ENCODE assay signal across 9 cellular contexts in genomic region chr1:209672705-209673630, GRCh38. TPM values are rescaled to one million over a fixed set of nuclear protein-coding genes. Genes with fewer than 3 reads are reported as not detected.
A peak's percentile ranks its signal among the peaks of the same experiment; 100 is the strongest.
DNase-seq lines count a peak whose midpoint lies in the region; ATAC-seq, FAIRE-seq and TF ChIP-seq lines count a peak whose summit lies in the region.
"Had no signal": no experiment of that assay in that cellular context is flagged by ENCODE, and none has a peak within 500 bp of the region (broad histone marks: within the 10 kb centered on the region; RNA-seq: fewer than 3 reads in every experiment).

No MANE protein-coding gene starts in this region.

- H2AFZ ChIP-seq in K562 (ENCODE audit: low read depth, low read length): 0 out of 2 replicates have a peak overlapping the region, but pooled peaks have one; percentile 0
- no peak overlapping the region for H2AFZ ChIP-seq in OCI-LY7 (ENCODE audit: low read length)

- no peak overlapping the region; the same call in 2 of the 3 replicates for H3K27ac ChIP-seq in K562 (ENCODE audit: extremely low read depth, low read depth, low read length)
- H3K27ac ChIP-seq in aorta (ENCODE audit: low read depth in 1 of 2, low read length in 2 of 2): no peak overlapping the region
- H3K27ac ChIP-seq in sigmoid colon: no peak overlapping the region
- no peak overlapping the region for H3K27ac ChIP-seq in OCI-LY7 (ENCODE audit: low read depth, low read length, poor library complexity, severe bottlenecking)

- H3K9me2 ChIP-seq in OCI-LY7 (ENCODE audit: insufficient read depth, low read length): no peaks in the 10 kb centered on the region

- no peak for TF ChIP-seq CTCF in GM12865 (IDR thresholded peaks at IDR 0.05; ENCODE audit: insufficient read depth, low read depth, low read length, missing control alignments)
- no peak for TF ChIP-seq CTCF in K562 (IDR thresholded peaks at IDR 0.05 in 2 of 3, conservative IDR thresholded peaks at IDR 0.05 in 1 of 3; ENCODE audit: insufficient read depth in 2 of 3, low read depth in 1 of 3, low read length in 3 of 3)
- no peak for TF ChIP-seq CTCF in sigmoid colon (IDR thresholded peaks at IDR 0.05)
- no peak for TF ChIP-seq CTCF in OCI-LY7 (conservative IDR thresholded peaks at IDR 0.05; ENCODE audit: low read length)

- no peaks in the 10 kb centered on the region for H3K9me1 ChIP-seq in K562 (ENCODE audit: control insufficient read depth, insufficient read depth, low read length)

- peak; percentile 87 for DNase-seq in GM12865 (ENCODE audit: low read depth)
- DNase-seq in K562 (ENCODE audit: extremely low read depth in 1 of 4, low spot score in 3 of 4): peak in 1 of 4 experiments; percentile 32
- no peak for DNase-seq in aorta
- no peak for DNase-seq in sigmoid colon
- no peak for DNase-seq in OCI-LY7 (ENCODE audit: low spot score)
- DNase-seq in NCI-H128 (lab: John Stamatoyannopoulos, UW; ENCODE audit: unreplicated experiment): no peak

- peak; percentile 85 for ATAC-seq in GM19468 (IDR thresholded peaks at IDR 0.05; ENCODE audit: extremely low read depth, unreplicated experiment)
- ATAC-seq in HG03457 (IDR thresholded peaks at IDR 0.05; ENCODE audit: unreplicated experiment): peak; percentile 87
- ATAC-seq in K562: 0 out of 3 replicates have a peak, but pooled peaks have one; percentile 4
- ATAC-seq in aorta (ENCODE audit: low FRiP score): peak; percentile 3

- H3K4me1 ChIP-seq in K562 (replicated peaks in 1 of 2; ENCODE audit: control insufficient read depth in 2 of 2, insufficient read depth in 2 of 2, low read length in 2 of 2): peaks cover 12 to 33% of the 10 kb centered on the region in 2 experiments
- no peaks in the 10 kb centered on the region for H3K4me1 ChIP-seq in aorta (ENCODE audit: control insufficient read depth in 1 of 2, insufficient read depth in 2 of 2, low read length in 2 of 2)
- peaks cover 0 to 18% (median 13%) of the 10 kb centered on the region in 4 donors for H3K4me1 ChIP-seq in sigmoid colon
- H3K4me1 ChIP-seq in OCI-LY7 (ENCODE audit: insufficient read depth, low read length, poor library complexity, severe bottlenecking): no peaks in the 10 kb centered on the region

- H3K4me3 ChIP-seq in GM12865 (ENCODE audit: low read depth, low read length): no peak overlapping the region
- H3K4me3 ChIP-seq in K562: no peak overlapping the region
- H3K4me3 ChIP-seq in aorta (ENCODE audit: low read length in 2 of 2): no peak overlapping the region
- H3K4me3 ChIP-seq in sigmoid colon: no peak overlapping the region
- no peak overlapping the region for H3K4me3 ChIP-seq in OCI-LY7 (ENCODE audit: low read depth, low read length, poor library complexity, severe bottlenecking)

- H3K36me3 ChIP-seq in K562 (ENCODE audit: control insufficient read depth, insufficient read depth, low read length) (no peaks in the 10 kb centered on the region), aorta (ENCODE audit: control insufficient read depth in 1 of 2, insufficient read depth in 2 of 2, low read length in 1 of 2) (no peaks in the 10 kb centered on the region), sigmoid colon (no peaks in the 10 kb centered on the region), OCI-LY7 (ENCODE audit: insufficient read depth, low read length) (no peaks in the 10 kb centered on the region)

- H3K9ac ChIP-seq in K562 (ENCODE audit: insufficient read depth in 1 of 2, low read depth in 2 of 2, low read length in 2 of 2): 0 out of 4 replicates have a peak overlapping the region, but pooled peaks of 1 of the 2 experiments have one; percentile 50

- H4K20me1 ChIP-seq in K562 (replicated peaks; ENCODE audit: control insufficient read depth, insufficient read depth, low read length): no peaks in the 10 kb centered on the region
- no peaks in the 10 kb centered on the region for H4K20me1 ChIP-seq in OCI-LY7 (ENCODE audit: insufficient read depth, low read length)

- no peaks in the 10 kb centered on the region for H3K9me3 ChIP-seq in K562 (replicated peaks; ENCODE audit: control insufficient read depth, insufficient read depth, low read depth, low read length)
- H3K9me3 ChIP-seq in aorta (ENCODE audit: control insufficient read depth, low read length): peaks cover 4% of the 10 kb centered on the region
- no peaks in the 10 kb centered on the region for H3K9me3 ChIP-seq in sigmoid colon
- H3K9me3 ChIP-seq in OCI-LY7 (ENCODE audit: low read length): no peaks in the 10 kb centered on the region

- POLR2A ChIA-PET in K562 (lab: Yijun Ruan, JAX): interaction anchor here (0.6 to 1.6 kb wide), 9 partner anchors 9 to 1092 kb away, joined by 3 to 5 read pairs (median 4); no protein-coding TSS in a partner anchor
- POLR2A ChIA-PET in OCI-LY7 (lab: Charles Lee): no interaction called here

- TF ChIP-seq POLR2A in K562 (conservative IDR thresholded peaks at IDR 0.05) (no peak), sigmoid colon (IDR thresholded peaks at IDR 0.05) (no peak)

- CTCF ChIA-PET in K562 (lab: Yijun Ruan, JAX; ENCODE audit: low intra/inter-chr PET ratio): no interaction called here
- CTCF ChIA-PET in OCI-LY7 (lab: Charles Lee; ENCODE audit: unreplicated experiment): no interaction called here

- WGBS in K562 (ENCODE audit: insufficient coverage, low coverage, missing lambda C conversion rate): 22% methylated on average over 5 of the region's 5 CpGs
- WGBS in aorta, 2 donors: 81 to 84% methylated on average over 5 of the region's 5 CpGs
- 63 to 73% methylated on average over 5 of the region's 5 CpGs for WGBS in sigmoid colon, 2 donors

- intact Hi-C loops in K562 (cut with micrococcal nuclease) (no loop called here), aorta (cut with DNase I) (no loop called here), sigmoid colon (cut with DNase I) (no loop called here), OCI-LY7 (cut with micrococcal nuclease; ENCODE audit: unreplicated experiment) (no loop called here)

- H3K79me2 ChIP-seq in K562 (ENCODE audit: control insufficient read depth, insufficient read depth, low read length): no peaks in the 10 kb centered on the region; the same call in 2 of the 3 replicates
- H3K79me2 ChIP-seq in OCI-LY7 (ENCODE audit: insufficient read depth, low read depth, low read length): no peaks in the 10 kb centered on the region

- peaks cover 0 to 15% of the 10 kb centered on the region in 2 experiments; a peak in 2 of 5 replicates for H3K27me3 ChIP-seq in K562 (ENCODE audit: control insufficient read depth in 2 of 2, insufficient read depth in 2 of 2, low read length in 2 of 2)
- H3K27me3 ChIP-seq in aorta (ENCODE audit: control insufficient read depth in 1 of 2, insufficient read depth in 2 of 2, low read length in 1 of 2): peaks cover 0 to 2% of the 10 kb centered on the region in 2 donors
- no peaks in the 10 kb centered on the region for H3K27me3 ChIP-seq in sigmoid colon

- no peak for FAIRE-seq in K562 (lab: Jason Lieb, UNC)
- FAIRE-seq: endometrium had no signal

- no peak for TF ChIP-seq RAD21 in K562 (CRISPR knock-in tag; conservative IDR thresholded peaks at IDR 0.05 in 1 of 2, IDR thresholded peaks at IDR 0.05 in 1 of 2)

- BruUV-seq in K562 (replicated peaks; lab: Mats Ljungman, UMichigan) (no TSS peak), OCI-LY7 (replicated peaks; lab: Mats Ljungman, UMichigan) (no TSS peak)

- TF ChIP-seq EP300 in K562 (IDR thresholded peaks at IDR 0.05; ENCODE audit: low read length) (peak; percentile 11; the same call in 1 of the 2 replicates), sigmoid colon (IDR thresholded peaks at IDR 0.05) (peak in 1 of 4 donors; percentile 10)

- H3K4me2 ChIP-seq in K562 (ENCODE audit: insufficient read depth, low read length) (peak overlapping the region; percentile 11; the same call in 1 of the 2 replicates), OCI-LY7 (ENCODE audit: low read length) (no peak overlapping the region)

- in situ Hi-C loops in K562 (cut with MboI): no loop called here

RNA-seq across cellular contexts. Expression of gene G0S2, which starts 2.2 kb away (rescaled TPM):
- not detected in 2 replicates for total RNA-seq in K562 (2011; cell fraction: chromatin; rRNA removed; ENCODE audit: low replicate concordance)
- 0.50 and 0.79 TPM in 2 replicates for total RNA-seq in K562 (2011; cell fraction: nucleolus; rRNA removed)
- total RNA-seq in K562 (2011; cell fraction: nucleoplasm; rRNA removed): 0.66 TPM in 1 of 2 replicates, not detected in the other
- total RNA-seq in K562 (2014; rRNA removed) (60.4 and 79.0 TPM in 2 replicates), K562 (2014; rRNA removed; fragmentation: Illumina TruSeq; extraction: Trizol) (10.6 and 11.4 TPM in 2 replicates), K562 (2015; rRNA removed; fragmentation: Illumina TruSeq; extraction: Trizol) (4.2 and 5.6 TPM in 2 replicates), K562 (2021) (37.4 and 39.5 TPM in 2 replicates), aorta (10 to 100 TPM; 21.3 to 24.9 TPM), sigmoid colon (10 to 100 TPM; 19.3 to 33.5 (median 21.5) TPM), OCI-LY7 (2022) (not detected in 2 replicates)
- polyA plus RNA-seq in K562 (2011; rRNA removed) (0.18 and 0.30 TPM in 2 replicates), K562 (2014; fragmentation: Illumina TruSeq; extraction: Trizol) (11.7 and 24.0 TPM in 2 replicates), K562 (2014; fragmentation: Nextera tagmentation; extraction: Ambion mirVana) (1 to 10 TPM; 4.9 to 8.9 TPM), K562 (2014; rRNA removed) (65.6 and 70.4 TPM in 2 replicates), aorta (10 to 100 TPM; 16.3 to 20.3 TPM), sigmoid colon (10 to 100 TPM; 25.2 to 70.5 (median 59.3) TPM)
- polyA plus RNA-seq in K562 (2011; cell fraction: cytosol; rRNA removed): 0.13 and 0.39 TPM in 2 replicates
- 0.18 TPM in 1 of 2 replicates, not detected in the other for polyA plus RNA-seq in K562 (2011; cell fraction: nucleus; rRNA removed)
- 21.3 and 213 TPM in 2 replicates for polyA plus RNA-seq in K562 (2012)
- not detected in 2 replicates for polyA minus RNA-seq in K562 (2011; rRNA and poly(A)+ RNA removed)
- polyA minus RNA-seq in K562 (2011; cell fraction: cytosol; rRNA and poly(A)+ RNA removed): not detected in 2 replicates
- polyA minus RNA-seq in K562 (2011; cell fraction: nucleus; rRNA and poly(A)+ RNA removed): not detected in 2 replicates
- not detected in 2 replicates for total RNA-seq in OCI-LY7 (2014; rRNA removed; shearing (Covaris generic))

RNA-seq across cellular contexts. Expression of gene LAMB3, which starts 20.7 kb away (rescaled TPM):
- total RNA-seq in K562 (2011; cell fraction: chromatin; rRNA removed; ENCODE audit: low replicate concordance): 1.1 and 1.9 TPM in 2 replicates
- total RNA-seq in K562 (2011; cell fraction: nucleolus; rRNA removed): 1.8 and 2.0 TPM in 2 replicates
- 1.2 TPM in 2 replicates for total RNA-seq in K562 (2011; cell fraction: nucleoplasm; rRNA removed)
- 0.91 and 1.0 TPM in 2 replicates for total RNA-seq in K562 (2014; rRNA removed)
- total RNA-seq in K562 (2014; rRNA removed; fragmentation: Illumina TruSeq; extraction: Trizol): 0.61 and 1.3 TPM in 2 replicates
- total RNA-seq in K562 (2015; rRNA removed; fragmentation: Illumina TruSeq; extraction: Trizol): 0.91 and 0.94 TPM in 2 replicates
- 1.3 and 1.9 TPM in 2 replicates for total RNA-seq in K562 (2021)
- polyA plus RNA-seq in K562 (2011; rRNA removed): 0.42 and 0.72 TPM in 2 replicates
- polyA plus RNA-seq in K562 (2011; cell fraction: cytosol; rRNA removed): 0.86 and 1.2 TPM in 2 replicates
- 0.73 and 1.2 TPM in 2 replicates for polyA plus RNA-seq in K562 (2011; cell fraction: nucleus; rRNA removed)
- 2.0 and 6.6 TPM in 2 replicates for polyA plus RNA-seq in K562 (2012)
- 0.67 and 0.97 TPM in 2 replicates for polyA plus RNA-seq in K562 (2014; fragmentation: Illumina TruSeq; extraction: Trizol)
- under 1 TPM; 0.08 to 0.21 TPM for polyA plus RNA-seq in K562 (2014; fragmentation: Nextera tagmentation; extraction: Ambion mirVana)
- 1.0 and 3.1 TPM in 2 replicates for polyA plus RNA-seq in K562 (2014; rRNA removed)
- 0.18 and 0.87 TPM in 2 replicates for polyA minus RNA-seq in K562 (2011; rRNA and poly(A)+ RNA removed)
- polyA minus RNA-seq in K562 (2011; cell fraction: cytosol; rRNA and poly(A)+ RNA removed): 1.0 and 5.0 TPM in 2 replicates
- 0.81 and 1.4 TPM in 2 replicates for polyA minus RNA-seq in K562 (2011; cell fraction: nucleus; rRNA and poly(A)+ RNA removed)
- 1 to 10 TPM in 1 of 2 donors, under 1 TPM in 1; 0.84 to 3.9 TPM for total RNA-seq in aorta
- polyA plus RNA-seq in aorta: 1 to 10 TPM; 5.2 to 5.4 TPM
- under 1 TPM in 3 of 4 donors, not detected in 1; 0.14 to 0.55 (median 0.16) TPM for total RNA-seq in sigmoid colon
- 10 to 100 TPM; 18.0 to 49.4 (median 21.0) TPM for polyA plus RNA-seq in sigmoid colon
- 0.41 TPM in 1 of 2 replicates, not detected in the other for total RNA-seq in OCI-LY7 (2014; rRNA removed; shearing (Covaris generic))
- total RNA-seq in OCI-LY7 (2022): 0.17 and 0.46 TPM in 2 replicates

RNA-seq across cellular contexts. Expression of gene HSD11B1, which starts 31.7 kb away (rescaled TPM):
- not detected in 2 replicates for total RNA-seq in K562 (2011; cell fraction: chromatin; rRNA removed; ENCODE audit: low replicate concordance)
- not detected in 2 replicates for total RNA-seq in K562 (2011; cell fraction: nucleolus; rRNA removed)
- total RNA-seq in K562 (2011; cell fraction: nucleoplasm; rRNA removed): not detected in 2 replicates
- total RNA-seq in K562 (2014; rRNA removed) (not detected in 2 replicates), K562 (2014; rRNA removed; fragmentation: Illumina TruSeq; extraction: Trizol) (not detected in 2 replicates), K562 (2015; rRNA removed; fragmentation: Illumina TruSeq; extraction: Trizol) (not detected in 2 replicates), K562 (2021) (0.16 TPM in 1 of 2 replicates, not detected in the other), aorta (10 to 100 TPM; 13.9 to 21.5 TPM), sigmoid colon (10 to 100 TPM in 1 of 4 donors, 1 to 10 TPM in 3; 2.0 to 10.0 (median 3.7) TPM), OCI-LY7 (2022) (not detected in 2 replicates)
- polyA plus RNA-seq in K562 (2011; rRNA removed) (not detected in 2 replicates), K562 (2014; fragmentation: Illumina TruSeq; extraction: Trizol) (not detected in 2 replicates), K562 (2014; fragmentation: Nextera tagmentation; extraction: Ambion mirVana) (under 1 TPM in 1 of 2 experiments, not detected in 1; 0.04 TPM), K562 (2014; rRNA removed) (not detected in 2 replicates), aorta (10 to 100 TPM in 1 of 2 donors, 1 to 10 TPM in 1; 3.0 to 10.2 TPM), sigmoid colon (1 to 10 TPM in 2 of 3 donors, not detected in 1; 2.2 to 2.4 TPM)
- polyA plus RNA-seq in K562 (2011; cell fraction: cytosol; rRNA removed): not detected in 2 replicates
- polyA plus RNA-seq in K562 (2011; cell fraction: nucleus; rRNA removed): not detected in 2 replicates
- 0.17 and 2.6 TPM in 2 replicates for polyA plus RNA-seq in K562 (2012)
- not detected in 2 replicates for polyA minus RNA-seq in K562 (2011; rRNA and poly(A)+ RNA removed)
- not detected in 2 replicates for polyA minus RNA-seq in K562 (2011; cell fraction: cytosol; rRNA and poly(A)+ RNA removed)
- polyA minus RNA-seq in K562 (2011; cell fraction: nucleus; rRNA and poly(A)+ RNA removed): not detected in 2 replicates
- not detected in 2 replicates for total RNA-seq in OCI-LY7 (2014; rRNA removed; shearing (Covaris generic))

Comparison
In these comparisons a context has a peak if more than half of its experiments do, and no peak if none do; other contexts are left out.
1. ATAC-seq: peak in every context shown above with its lines; median percentile 87 in HG03457; 85 in GM19468; 4 in K562; 3 in aorta.